In genomic region chr3:155859859-155860258, GRCh38 we compare ENCODE assay signal across 9 cellular contexts. TPM values are rescaled to one million over a fixed set of nuclear protein-coding genes. Genes with fewer than 3 reads are reported as not detected.
DNase-seq lines count a peak whose midpoint lies in the region; ATAC-seq and TF ChIP-seq lines count a peak whose summit lies in the region.
"Had no signal": no experiment of that assay in that cellular context is flagged by ENCODE, and none has a peak within 500 bp of the region (broad histone marks: within the 10 kb centered on the region; RNA-seq: fewer than 3 reads in every experiment).

No MANE protein-coding gene starts in this region.

- DNase-seq in DMS79 treated with DMSO at 0.1 percent for 48 hours (lab: John Stamatoyannopoulos, UW) (peak; percentile 23), hepatocyte (ENCODE audit: low spot score) (no peak), head of caudate nucleus (no peak), AG08396 (ENCODE audit: low spot score) (no peak)
- no peak for DNase-seq in activated CD4-positive, CD25-positive, alpha-beta regulatory T cell treated with anti-CD3 and anti-CD28 coated beads, Interleukin-2, amount 50 U/mL, for 72 hours
- DNase-seq in effector CD4-positive, alpha-beta T cell, result no peak

- H3K9ac ChIP-seq in OCI-LY1 (ENCODE audit: low read length), result no peak overlapping the region

- H3K36me3 ChIP-seq in OCI-LY1 (ENCODE audit: insufficient read depth, low read length) (no peaks in the 10 kb centered on the region), hepatocyte (replicated peaks; ENCODE audit: insufficient read depth, low read depth) (no peaks in the 10 kb centered on the region)

- no peaks in the 10 kb centered on the region for H4K20me1 ChIP-seq in OCI-LY1 (ENCODE audit: insufficient read depth, low read length)
- no peaks in the 10 kb centered on the region for H4K20me1 ChIP-seq in hepatocyte (ENCODE audit: insufficient read depth, poor library complexity, severe bottlenecking)

- H3K4me2 ChIP-seq in OCI-LY1 (ENCODE audit: low read length) (peak overlapping the region; percentile 27), hepatocyte (no peak overlapping the region)

- H3K27ac ChIP-seq in OCI-LY1 (ENCODE audit: low read depth, low read length, poor library complexity, severe bottlenecking) (no peak overlapping the region), hepatocyte (no peak overlapping the region)
- H3K27ac ChIP-seq: coronary artery had no signal

- TF ChIP-seq CTCF in OCI-LY1 (IDR thresholded peaks at IDR 0.05; ENCODE audit: low read length) (peak; percentile 66; the same call in 1 of the 2 replicates), hepatocyte (IDR thresholded peaks at IDR 0.05; ENCODE audit: poor library complexity) (peak; percentile 48)

- ATAC-seq in GM21737 (IDR thresholded peaks at IDR 0.05; ENCODE audit: unreplicated experiment), result peak; percentile 49

- H3F3A ChIP-seq in OCI-LY1 (ENCODE audit: insufficient read depth, low read length), result 0 out of 2 replicates have a peak, but pooled peaks cover 4% of the 10 kb centered on the region

- no peaks in the 10 kb centered on the region for H3K9me2 ChIP-seq in OCI-LY1 (ENCODE audit: low read depth, low read length)
- no peaks in the 10 kb centered on the region for H3K9me2 ChIP-seq in hepatocyte (replicated peaks; ENCODE audit: insufficient read depth)

- H3K79me2 ChIP-seq in OCI-LY1 (ENCODE audit: insufficient read depth, low read length) (no peaks in the 10 kb centered on the region), hepatocyte (no peaks in the 10 kb centered on the region)

- H3K4me3 ChIP-seq in OCI-LY1 (ENCODE audit: low read depth, low read length, poor library complexity, severe bottlenecking) (peak overlapping the region; percentile 1), hepatocyte (no peak overlapping the region)
- H3K4me3 ChIP-seq: coronary artery had no signal

- 0 out of 2 replicates have a peak, but pooled peaks cover 4% of the 10 kb centered on the region for H3K9me3 ChIP-seq in OCI-LY1 (ENCODE audit: low read length)
- no peaks in the 10 kb centered on the region for H3K9me3 ChIP-seq in hepatocyte (ENCODE audit: low read depth)

- H2AFZ ChIP-seq in OCI-LY1 (ENCODE audit: low read length) (no peak overlapping the region), hepatocyte (no peak overlapping the region)

- intact Hi-C loops in head of caudate nucleus (cut with DNase I), result loop anchor here (10.0 kb wide), 1 partner anchor 155 kb away; no protein-coding TSS in a partner anchor

- 34% methylated on average over 2 of the region's 2 CpGs for WGBS in hepatocyte (ENCODE audit: low lambda C conversion rate, missing lambda C conversion rate)

- H3K4me1 ChIP-seq in OCI-LY1 (ENCODE audit: insufficient read depth, low read length, severe bottlenecking) (peaks cover 24% of the 10 kb centered on the region), hepatocyte (ENCODE audit: insufficient read depth) (no peaks in the 10 kb centered on the region)

- H3K27me3 ChIP-seq in OCI-LY1 (ENCODE audit: insufficient read depth, low read length) (no peaks in the 10 kb centered on the region), hepatocyte (no peaks in the 10 kb centered on the region)

RNA-seq across cellular contexts. Expression of gene SLC33A1, which starts 5.6 kb away (rescaled TPM):
- total RNA-seq in hepatocyte, result 46.5 and 48.6 TPM in 2 replicates
- polyA plus RNA-seq in hepatocyte, result 17.8 and 20.0 TPM in 2 replicates

RNA-seq across cellular contexts. Expression of gene GMPS, which starts 10.6 kb away (rescaled TPM):
- total RNA-seq in hepatocyte, result 51.5 and 55.1 TPM in 2 replicates
- 37.2 and 41.5 TPM in 2 replicates for polyA plus RNA-seq in hepatocyte

RNA-seq across cellular contexts. Expression of gene C3orf33, which starts 53.8 kb away (rescaled TPM):
- total RNA-seq in hepatocyte, result 9.4 and 9.6 TPM in 2 replicates
- 4.9 and 6.4 TPM in 2 replicates for polyA plus RNA-seq in hepatocyte
